Comparison of ENCODE assay signal across 8 cellular contexts in genomic region chr6:56954389-56955170, GRCh38. TPM values are rescaled to one million over a fixed set of nuclear protein-coding genes. Genes with fewer than 3 reads are reported as not detected.
DNase-seq lines count a peak whose midpoint lies in the region; ATAC-seq and TF ChIP-seq lines count a peak whose summit lies in the region.

Gene BEND6, plus strand, starts transcription at chr6:56955107. Its CDS starts 26,704 bp downstream, at chr6:56981811.

- H3K4me1 ChIP-seq in breast epithelium: no peaks in the 10 kb centered on the region

- H3K36me3 ChIP-seq in SK-N-MC (ENCODE audit: insufficient read depth, low read length): peaks cover 10% of the 10 kb centered on the region; the same call in 1 of the 2 replicates
- H3K36me3 ChIP-seq in breast epithelium: no peaks in the 10 kb centered on the region

- no peak for TF ChIP-seq POLR2A in breast epithelium (IDR thresholded peaks at IDR 0.05)

- peak within 1 kb of the TSS; percentile 85 for H3K9ac ChIP-seq in SK-N-MC (ENCODE audit: insufficient read length)

- ATAC-seq in GM21381 (IDR thresholded peaks at IDR 0.05; ENCODE audit: unreplicated experiment): peak; percentile 38

- DNase-seq in GM03348 (ENCODE audit: low spot score): peak; percentile 87
- peak; percentile 78 for DNase-seq in HK-2 (ENCODE audit: unreplicated experiment)
- DNase-seq in SK-N-MC (ENCODE audit: low read depth, low spot score): no peak
- no peak for DNase-seq in breast epithelium (ENCODE audit: low spot score in 2 of 2)
- peak; percentile 62 for DNase-seq in inferior parietal cortex (ENCODE audit: extremely low spot score)
- DNase-seq in pons (ENCODE audit: low spot score): no peak

- H3K27ac ChIP-seq in SK-N-MC: peak within 1 kb of the TSS; percentile 49; the same call in 1 of the 2 replicates
- peak within 1 kb of the TSS in 1 of 2 donors; percentile 50 for H3K27ac ChIP-seq in breast epithelium
- H3K27ac ChIP-seq in skin epidermis: peak within 1 kb of the TSS in 19 of 21 experiments; percentile 9 to 83 (median 64)

- H3K9me3 ChIP-seq in SK-N-MC (ENCODE audit: low read depth, low read length): no peaks in the 10 kb centered on the region
- H3K9me3 ChIP-seq in breast epithelium: no peaks in the 10 kb centered on the region

- H3K4me3 ChIP-seq in SK-N-MC (peak within 1 kb of the TSS; percentile 94), breast epithelium (peak within 1 kb of the TSS; percentile 64 to 85 (median 65)), skin epidermis (peak within 1 kb of the TSS; percentile 39 to 62 (median 51))

- H3K27me3 ChIP-seq in breast epithelium: no peaks in the 10 kb centered on the region

- no peak for TF ChIP-seq CTCF in breast epithelium (IDR thresholded peaks at IDR 0.05)

- intact Hi-C loops in breast epithelium (cut with DNase I; ENCODE audit: low total_unique reads): loop anchor here (10.0 kb wide), 1 partner anchor 290 kb away; no protein-coding TSS in a partner anchor

RNA-seq across cellular contexts. Expression of gene BEND6, which starts in this region (rescaled TPM):
- total RNA-seq in breast epithelium: 1 to 10 TPM in 1 of 3 donors, under 1 TPM in 2; 0.33 to 1.0 (median 0.80) TPM

Comparison
In these comparisons a context has a peak if more than half of its experiments do, and no peak if none do; other contexts are left out.
1. DNase-seq: peak in GM03348 (single experiment), HK-2 (single experiment) and inferior parietal cortex (single experiment); none in SK-N-MC (single experiment), breast epithelium (0 of 2) and pons (single experiment).
2. Peak in every context shown above with its lines, with median percentiles within 50 percentile points of each other: H3K4me3 ChIP-seq.